ENCODE assay signal across 18 cellular contexts in the genomic region with DNA sequence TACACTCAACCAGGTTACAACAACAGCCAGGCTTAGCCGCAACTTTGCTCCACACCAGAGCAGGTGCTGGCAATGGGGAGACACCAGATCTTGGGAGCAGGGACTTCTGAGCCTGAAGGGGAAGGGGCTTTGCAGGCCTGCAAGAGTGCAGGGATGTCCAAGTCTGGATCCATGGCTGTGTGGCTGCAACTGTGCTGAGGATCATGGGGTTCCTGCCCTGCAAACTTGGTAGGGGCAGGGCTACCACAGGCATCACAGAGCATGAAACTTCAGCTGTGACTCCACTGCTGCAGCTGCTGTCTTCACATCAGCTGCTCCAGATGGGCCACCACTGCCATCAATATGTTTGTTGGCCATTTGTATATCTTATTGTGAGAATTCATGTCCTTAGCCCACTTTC.
DNase-seq lines count a peak whose midpoint lies in the region; ATAC-seq and TF ChIP-seq lines count a peak whose summit lies in the region.
"Had no signal": no experiment of that assay in that cellular context is flagged by ENCODE, and none has a peak within 500 bp of the region (broad histone marks: within the 10 kb centered on the region; RNA-seq: fewer than 3 reads in every experiment).

No MANE protein-coding gene starts in this region.

- H3K79me1 ChIP-seq in neuronal stem cell (ENCODE audit: low read depth, low read length): no peaks in the 10 kb centered on the region

- DNase-seq in DMS 273 (lab: John Stamatoyannopoulos, UW; ENCODE audit: unreplicated experiment) (peak; percentile 0), DMS 273 treated with DMSO at 0.1 percent for 48 hours (lab: John Stamatoyannopoulos, UW) (no peak), neuronal stem cell (ENCODE audit: low spot score) (no peak), spleen (peak; percentile 30), Right ventricle myocardium superior (no peak), NCI-H526 treated with DMSO at 0.1 percent for 48 hours (lab: John Stamatoyannopoulos, UW) (no peak), midbrain (lab: John Stamatoyannopoulos, UW) (no peak)
- DNase-seq: AML-193; Caco-2; Calu3; CD4-positive, alpha-beta T cell; CD8-positive, alpha-beta T cell; DMS79 treated with DMSO at 0.1 percent for 48 hours; GF-D8 had no signal

- TF ChIP-seq POLR2A in spleen (IDR thresholded peaks at IDR 0.05): no peak

- H3K14ac ChIP-seq in neuronal stem cell (ENCODE audit: low read length): no peak overlapping the region

- H3K27me3 ChIP-seq in neuronal stem cell (ENCODE audit: control insufficient read depth in 3 of 3, insufficient read depth in 3 of 3, low read depth in 1 of 3, low read length in 3 of 3): no peaks in the 10 kb centered on the region
- no peaks in the 10 kb centered on the region for H3K27me3 ChIP-seq in spleen (replicated peaks in 1 of 7)
- H3K27me3 ChIP-seq: BLaER1 treated with 17β-estradiol and CSF1 and Interleukin-3, amounts not matched to agents 10 nM and 100 nM had no signal

- no peak overlapping the region for H2AFZ ChIP-seq in neuronal stem cell (ENCODE audit: low read length)

- intact Hi-C loops in spleen (cut with DNase I; ENCODE audit: low total_unique reads): no loop called here
- intact Hi-C loops in Right ventricle myocardium superior (cut with DNase I): no loop called here

- H3K36me3 ChIP-seq in neuronal stem cell (replicated peaks in 1 of 2; ENCODE audit: control insufficient read depth in 2 of 2, insufficient read depth in 2 of 2, low read length in 2 of 2) (peaks cover 0 to 2% of the 10 kb centered on the region in 2 donors), spleen (no peaks in the 10 kb centered on the region)
- H3K36me3 ChIP-seq: BLaER1 treated with 17β-estradiol and CSF1 and Interleukin-3, amounts not matched to agents 10 nM and 100 nM had no signal

- no CpG with 5 or more reads among the region's 1 CpG for WGBS in neuronal stem cell (ENCODE audit: extremely low coverage in 2 of 2, insufficient read length in 2 of 2, insufficient replicate concordance in 1 of 2), 2 donors
- WGBS in spleen, 5 donors: 86 to 100% (median 89%) methylated on average over 1 of the region's 1 CpG

- no peak overlapping the region for H2BK120ac ChIP-seq in neuronal stem cell (ENCODE audit: low read depth, low read length)

- H3K18ac ChIP-seq in neuronal stem cell (ENCODE audit: low read length): peak overlapping the region; percentile 67

- H3K4ac ChIP-seq in neuronal stem cell (ENCODE audit: low read length): no peak overlapping the region

- H3K23ac ChIP-seq in neuronal stem cell (ENCODE audit: low read depth, low read length, poor library complexity): peak overlapping the region; percentile 37

- H4K8ac ChIP-seq in neuronal stem cell (ENCODE audit: low read depth, low read length): peak overlapping the region; percentile 99

- H3K9me3 ChIP-seq in neuronal stem cell (replicated peaks in 1 of 2; ENCODE audit: control insufficient read depth in 2 of 2, insufficient read depth in 1 of 2, low read depth in 1 of 2, low read length in 2 of 2) (peaks cover 6 to 10% of the 10 kb centered on the region in 2 donors), spleen (peaks cover 0 to 39% (median 25%) of the 10 kb centered on the region in 8 donors)
- H3K9me3 ChIP-seq: A549, Caco-2 had no signal

- H3K27ac ChIP-seq in neuronal stem cell (replicated peaks; ENCODE audit: low read length): no peak overlapping the region
- H3K27ac ChIP-seq in spleen: no peak overlapping the region
- H3K27ac ChIP-seq: 22Rv1; A549; BLaER1 treated with 17β-estradiol and CSF1 and Interleukin-3, amounts not matched to agents 10 nM and 100 nM; C4-2B had no signal

- H3K4me3 ChIP-seq in neuronal stem cell (ENCODE audit: low read length in 2 of 2) (no peak overlapping the region), spleen (no peak overlapping the region)
- H3K4me3 ChIP-seq: A549; BLaER1 treated with 17β-estradiol and CSF1 and Interleukin-3, amounts not matched to agents 10 nM and 100 nM had no signal

- no peak overlapping the region for H2BK12ac ChIP-seq in neuronal stem cell (ENCODE audit: low read length)

- no peak for TF ChIP-seq CTCF in spleen (IDR thresholded peaks at IDR 0.05 in 8 of 11, conservative IDR thresholded peaks at IDR 0.05 in 3 of 11)

- no peak overlapping the region for H3K4me2 ChIP-seq in neuronal stem cell (ENCODE audit: insufficient read depth, low read length, poor library complexity, severe bottlenecking)
- H3K4me2 ChIP-seq: A549; BLaER1 treated with 17β-estradiol and CSF1 and Interleukin-3, amounts not matched to agents 10 nM and 100 nM had no signal

- H3K9ac ChIP-seq in neuronal stem cell (ENCODE audit: low read depth, low read length, poor library complexity): no peak overlapping the region
- H3K9ac ChIP-seq: BLaER1 treated with 17β-estradiol and CSF1 and Interleukin-3, amounts not matched to agents 10 nM and 100 nM had no signal

- ATAC-seq in Right ventricle myocardium superior (ENCODE audit: poor library complexity): no peak
- ATAC-seq: A549; CD8-positive, alpha-beta T cell had no signal

- no peak overlapping the region for H2BK15ac ChIP-seq in neuronal stem cell (ENCODE audit: low read length)

- H3K4me1 ChIP-seq in neuronal stem cell (ENCODE audit: control insufficient read depth in 2 of 2, insufficient read depth in 1 of 2, low read depth in 1 of 2, low read length in 2 of 2): no peaks in the 10 kb centered on the region
- H3K4me1 ChIP-seq in spleen: no peaks in the 10 kb centered on the region
- H3K4me1 ChIP-seq: A549, Caco-2 had no signal

- no peak overlapping the region for H2AK5ac ChIP-seq in neuronal stem cell (ENCODE audit: low read depth, low read length)

- H4K91ac ChIP-seq in neuronal stem cell (ENCODE audit: low read depth, low read length, poor library complexity): no peak overlapping the region

- no peak overlapping the region for H2BK5ac ChIP-seq in neuronal stem cell (ENCODE audit: low read length)

Comparison
In these comparisons a context has a peak if more than half of its experiments do, and no peak if none do; other contexts are left out.
1. DNase-seq: peak in DMS 273 (single experiment) and spleen (single experiment); none in DMS 273 treated with DMSO at 0.1 percent for 48 hours (single experiment), neuronal stem cell (single experiment), Right ventricle myocardium superior (single experiment), NCI-H526 treated with DMSO at 0.1 percent for 48 hours (single experiment) and midbrain (single experiment).